In genomic region chr1:205180336-205180735, GRCh38 we compare ENCODE assay signal across 7 cellular contexts. TPM values are rescaled to one million over a fixed set of nuclear protein-coding genes. Genes with fewer than 3 reads are reported as not detected.
DNase-seq lines count a peak whose midpoint lies in the region; TF ChIP-seq lines count a peak whose summit lies in the region.
"Not testable (repeated sequence)": the region's sequence is repeated elsewhere in the genome, so short reads cannot be mapped to it uniquely, and the experiment has no call there.

No MANE protein-coding gene starts in this region.

- H3K36me3 Mint-ChIP-seq in nephron (ENCODE audit: low read depth): peaks cover 31% of the 10 kb centered on the region
- peaks cover 70% of the 10 kb centered on the region for H3K36me3 Mint-ChIP-seq in stimulated activated naive CD8-positive, alpha-beta T cell treated with anti-CD3 and anti-CD28 coated beads, Interleukin-15, Interleukin-2, amounts not matched to agents 100 ng/mL and 50 ng/mL, for 24 hours (ENCODE audit: low read depth)

- H3K27ac Mint-ChIP-seq in nephron: peak overlapping the region; percentile 8 to 74 (median 21)
- H3K27ac Mint-ChIP-seq in stimulated activated naive CD8-positive, alpha-beta T cell treated with anti-CD3 and anti-CD28 coated beads, Interleukin-15, Interleukin-2, amounts not matched to agents 100 ng/mL and 50 ng/mL, for 24 hours: peak overlapping the region; percentile 17

- H3K27me3 Mint-ChIP-seq in nephron (ENCODE audit: low read depth); stimulated activated naive CD8-positive, alpha-beta T cell treated with anti-CD3 and anti-CD28 coated beads, Interleukin-15, Interleukin-2, amounts not matched to agents 100 ng/mL and 50 ng/mL, for 24 hours: not testable (repeated sequence)

- not testable (repeated sequence) for H3K36me3 ChIP-seq in SJSA1

- peaks cover 28% of the 10 kb centered on the region for H3K4me1 Mint-ChIP-seq in nephron
- peaks cover 24% of the 10 kb centered on the region for H3K4me1 Mint-ChIP-seq in stimulated activated naive CD8-positive, alpha-beta T cell treated with anti-CD3 and anti-CD28 coated beads, Interleukin-15, Interleukin-2, amounts not matched to agents 100 ng/mL and 50 ng/mL, for 24 hours (ENCODE audit: low read depth)

- H3K4me1 ChIP-seq in SJSA1 (replicated peaks): peaks cover 62% of the 10 kb centered on the region

- DNase-seq in Daoy (ENCODE audit: low read depth) (peak; percentile 15), HT1080 (ENCODE audit: low read depth) (peak; percentile 25), SJSA1 (ENCODE audit: low read depth in 1 of 2, low spot score in 2 of 2) (peak; percentile 87 to 89), astrocyte of the hippocampus (ENCODE audit: low read depth, low spot score) (peak; percentile 30), iris pigment epithelial cell (ENCODE audit: low read depth) (peak; percentile 29)

- H3K4me3 Mint-ChIP-seq in nephron; stimulated activated naive CD8-positive, alpha-beta T cell treated with anti-CD3 and anti-CD28 coated beads, Interleukin-15, Interleukin-2, amounts not matched to agents 100 ng/mL and 50 ng/mL, for 24 hours: not testable (repeated sequence)

- not testable (repeated sequence) for H3K9me3 Mint-ChIP-seq in nephron; stimulated activated naive CD8-positive, alpha-beta T cell treated with anti-CD3 and anti-CD28 coated beads, Interleukin-15, Interleukin-2, amounts not matched to agents 100 ng/mL and 50 ng/mL, for 24 hours

- H3K9me3 ChIP-seq in SJSA1 (replicated peaks): not testable (repeated sequence)

- not testable (repeated sequence) for H3K27me3 ChIP-seq in SJSA1 (replicated peaks)

- not testable (repeated sequence) for H3K4me3 ChIP-seq in SJSA1

- H3K27ac ChIP-seq in SJSA1: peak overlapping the region; percentile 89

- not testable (repeated sequence) for TF ChIP-seq CTCF in nephron (IDR thresholded peaks at IDR 0.05; ENCODE audit: unreplicated experiment in 3 of 3)

RNA-seq across cellular contexts. Expression of gene DSTYK, which starts 31.2 kb away (rescaled TPM):
- 5.0 and 6.2 TPM in 2 replicates for total RNA-seq in Daoy (2014; rRNA removed; shearing (Covaris generic))
- total RNA-seq in HT1080 (2014; rRNA removed; shearing (Covaris generic)): 4.6 and 5.1 TPM in 2 replicates
- polyA plus RNA-seq in HT1080 (2015; cell fraction: cytosol; rRNA removed): 6.1 and 7.3 TPM in 2 replicates
- 6.4 and 6.8 TPM in 2 replicates for polyA plus RNA-seq in HT1080 (2015; cell fraction: nucleus; rRNA removed)
- 8.3 and 10.2 TPM in 2 replicates for total RNA-seq in SJSA1 (2014; rRNA removed; shearing (Covaris generic))

RNA-seq across cellular contexts. Expression of gene TMCC2, which starts 47.4 kb away (rescaled TPM):
- total RNA-seq in Daoy (2014; rRNA removed; shearing (Covaris generic)): 3.2 and 4.8 TPM in 2 replicates
- 1.5 and 2.3 TPM in 2 replicates for total RNA-seq in HT1080 (2014; rRNA removed; shearing (Covaris generic))
- polyA plus RNA-seq in HT1080 (2015; cell fraction: cytosol; rRNA removed): 1.9 and 2.3 TPM in 2 replicates
- 1.6 and 1.8 TPM in 2 replicates for polyA plus RNA-seq in HT1080 (2015; cell fraction: nucleus; rRNA removed)
- 8.2 and 10.3 TPM in 2 replicates for total RNA-seq in SJSA1 (2014; rRNA removed; shearing (Covaris generic))

RNA-seq across cellular contexts. Expression of gene RBBP5, which starts 58.6 kb away (rescaled TPM):
- 18.8 and 22.6 TPM in 2 replicates for total RNA-seq in Daoy (2014; rRNA removed; shearing (Covaris generic))
- total RNA-seq in HT1080 (2014; rRNA removed; shearing (Covaris generic)): 14.1 and 15.8 TPM in 2 replicates
- polyA plus RNA-seq in HT1080 (2015; cell fraction: cytosol; rRNA removed): 12.4 and 16.1 TPM in 2 replicates
- polyA plus RNA-seq in HT1080 (2015; cell fraction: nucleus; rRNA removed): 22.1 and 22.2 TPM in 2 replicates
- 15.2 and 30.2 TPM in 2 replicates for total RNA-seq in SJSA1 (2014; rRNA removed; shearing (Covaris generic))

Comparison
In these comparisons a context has a peak if more than half of its experiments do, and no peak if none do; other contexts are left out.
1. DNase-seq: peak in every context shown above with its lines; median percentile 88 in SJSA1; 30 in astrocyte of the hippocampus; 29 in iris pigment epithelial cell; 25 in HT1080; 15 in Daoy.